ENCODE assay signal across 9 cellular contexts in genomic region chr5:6379246-6379645, GRCh38. TPM values are rescaled to one million over a fixed set of nuclear protein-coding genes. Genes with fewer than 3 reads are reported as not detected.
DNase-seq lines count a peak whose midpoint lies in the region; ATAC-seq, FAIRE-seq and TF ChIP-seq lines count a peak whose summit lies in the region.
"Had no signal": no experiment of that assay in that cellular context is flagged by ENCODE, and none has a peak within 500 bp of the region (broad histone marks: within the 10 kb centered on the region; RNA-seq: fewer than 3 reads in every experiment).

No MANE protein-coding gene starts in this region.

- no peak for ATAC-seq in CD8-positive, alpha-beta T cell
- ATAC-seq in GM18502 (IDR thresholded peaks at IDR 0.05; ENCODE audit: poor library complexity, unreplicated experiment), result no peak

- H3K9me3 ChIP-seq in CD8-positive, alpha-beta T cell (ENCODE audit: low read length), result no peaks in the 10 kb centered on the region
- H3K9me3 ChIP-seq in KOPT-K1 (ENCODE audit: insufficient read depth, low read length, poor library complexity, severe bottlenecking) (no peaks in the 10 kb centered on the region), breast epithelium (no peaks in the 10 kb centered on the region), neural progenitor cell (ENCODE audit: low read depth) (no peaks in the 10 kb centered on the region)

- peaks cover 42% of the 10 kb centered on the region for H3K4me1 Mint-ChIP-seq in CD8-positive, alpha-beta T cell (ENCODE audit: low read depth)
- peaks cover 20% of the 10 kb centered on the region for H3K4me1 Mint-ChIP-seq in neural progenitor cell

- H3K36me3 Mint-ChIP-seq in CD8-positive, alpha-beta T cell, result peaks cover 35% of the 10 kb centered on the region
- peaks cover 5% of the 10 kb centered on the region for H3K36me3 Mint-ChIP-seq in neural progenitor cell

- H3K27ac Mint-ChIP-seq in CD8-positive, alpha-beta T cell, result peak overlapping the region; percentile 98
- no peak overlapping the region for H3K27ac Mint-ChIP-seq in neural progenitor cell

- CTCF ChIA-PET in CD8-positive, alpha-beta T cell (lab: Charles Lee), result no interaction called here

- peaks cover 21% of the 10 kb centered on the region for H3K36me3 ChIP-seq in CD8-positive, alpha-beta T cell (ENCODE audit: insufficient read depth, low read length)
- H3K36me3 ChIP-seq in KOPT-K1 (ENCODE audit: insufficient read depth, low read length) (peaks cover 29% of the 10 kb centered on the region), breast epithelium (no peaks in the 10 kb centered on the region), neural progenitor cell (peaks cover 8% of the 10 kb centered on the region)

- H3K9me3 Mint-ChIP-seq in CD8-positive, alpha-beta T cell, result no peaks in the 10 kb centered on the region
- no peaks in the 10 kb centered on the region for H3K9me3 Mint-ChIP-seq in neural progenitor cell

- peak in 1 of 7 experiments; percentile 43 for DNase-seq in CD8-positive, alpha-beta T cell
- DNase-seq in breast epithelium (ENCODE audit: low spot score in 2 of 2), result no peak
- DNase-seq in neural progenitor cell (ENCODE audit: low spot score), result no peak
- DNase-seq in GM12892 (ENCODE audit: insufficient read length), result no peak
- DNase-seq in activated CD8-positive, alpha-beta memory T cell treated with anti-CD3 and anti-CD28 coated beads for 24 hours, result no peak
- no peak for DNase-seq in cerebellum (ENCODE audit: low spot score)
- DNase-seq: stimulated activated CD4-positive, alpha-beta T cell treated with anti-CD3 and anti-CD28 coated beads, Interleukin-4, amount 100 ng/mL, for 24 hours had no signal

- POLR2A ChIA-PET in CD8-positive, alpha-beta T cell (lab: Charles Lee), result interaction anchor here (1.3 to 1.4 kb wide), 2 partner anchors 17 to 19 kb away, joined by 7 read pairs; no protein-coding TSS in a partner anchor

- peak overlapping the region; percentile 56 for H3K4me3 ChIP-seq in CD8-positive, alpha-beta T cell (ENCODE audit: low read depth, low read length)
- peak overlapping the region in 2 of 3 donors; percentile 99 for H3K4me3 ChIP-seq in breast epithelium
- H3K4me3 ChIP-seq in neural progenitor cell, result peak overlapping the region; percentile 87

- H3K4me1 ChIP-seq in CD8-positive, alpha-beta T cell (ENCODE audit: insufficient read depth, low read length), result peaks cover 31% of the 10 kb centered on the region
- peaks cover 0 to 4% of the 10 kb centered on the region in 2 donors for H3K4me1 ChIP-seq in breast epithelium
- peaks cover 12% of the 10 kb centered on the region for H3K4me1 ChIP-seq in neural progenitor cell

- no peak for FAIRE-seq in GM12892 (lab: Jason Lieb, UNC)

- TF ChIP-seq CTCF in CD8-positive, alpha-beta T cell (IDR thresholded peaks at IDR 0.05), result no peak
- TF ChIP-seq CTCF in breast epithelium (IDR thresholded peaks at IDR 0.05), result no peak
- no peak for TF ChIP-seq CTCF in neural progenitor cell (IDR thresholded peaks at IDR 0.05)

- peak overlapping the region; percentile 99 for H3K4me3 Mint-ChIP-seq in CD8-positive, alpha-beta T cell
- H3K4me3 Mint-ChIP-seq in neural progenitor cell, result peak overlapping the region; percentile 98

- peak overlapping the region; percentile 87 for H3K4me2 ChIP-seq in neural progenitor cell

- H2AFZ ChIP-seq in neural progenitor cell (replicated peaks), result peak overlapping the region; percentile 87

- no peak for TF ChIP-seq POLR2A in breast epithelium (IDR thresholded peaks at IDR 0.05)
- no peak for TF ChIP-seq POLR2A in GM12892 (IDR thresholded peaks at IDR 0.05; ENCODE audit: low read depth, low read length)

- no peak overlapping the region for H3K27ac ChIP-seq in CD8-positive, alpha-beta T cell (ENCODE audit: low read depth, low read length)
- H3K27ac ChIP-seq in KOPT-K1 (ENCODE audit: low read depth, low read length, poor library complexity, severe bottlenecking), result peak overlapping the region; percentile 81
- H3K27ac ChIP-seq in breast epithelium, result no peak overlapping the region
- no peak overlapping the region for H3K27ac ChIP-seq in neural progenitor cell

- H3K27me3 Mint-ChIP-seq in CD8-positive, alpha-beta T cell (ENCODE audit: low read depth), result no peaks in the 10 kb centered on the region
- peaks cover 2% of the 10 kb centered on the region for H3K27me3 Mint-ChIP-seq in neural progenitor cell (ENCODE audit: insufficient read depth, low read depth)

- intact Hi-C loops in CD8-positive, alpha-beta T cell (cut with DNase I, micrococcal nuclease), result loop anchor here (2.0 to 10.0 kb wide), 6 partner anchors 334 to 1488 kb away; partner anchors contain the start of genes FASTKD3 (in 1 of the 2), MTRR (in 1 of the 2) and TENT4A (in 1 of the 2)
- intact Hi-C loops in breast epithelium (cut with DNase I; ENCODE audit: low total_unique reads), result no loop called here

- H3F3A ChIP-seq in neural progenitor cell (ENCODE audit: low read depth), result no peaks in the 10 kb centered on the region

- no peaks in the 10 kb centered on the region for H3K27me3 ChIP-seq in CD8-positive, alpha-beta T cell (ENCODE audit: insufficient read depth, low read length)
- H3K27me3 ChIP-seq in breast epithelium, result no peaks in the 10 kb centered on the region
- H3K27me3 ChIP-seq in neural progenitor cell, result no peaks in the 10 kb centered on the region

- H4K20me1 ChIP-seq in neural progenitor cell (ENCODE audit: low read depth), result peaks cover 16% of the 10 kb centered on the region

- H3K9ac ChIP-seq in neural progenitor cell, result no peak overlapping the region

- H3K79me2 ChIP-seq in neural progenitor cell (ENCODE audit: low read depth), result peaks cover 26% of the 10 kb centered on the region

RNA-seq across cellular contexts. Expression of gene MED10, which starts 0.9 kb away (rescaled TPM):
- 100 to 1,000 TPM; 110 to 112 TPM for total RNA-seq in CD8-positive, alpha-beta T cell
- total RNA-seq in breast epithelium, result 10 to 100 TPM; 25.6 to 29.9 (median 25.9) TPM
- total RNA-seq in neural progenitor cell (ENCODE audit: low replicate concordance), result 16.6 and 23.5 TPM in 2 replicates
- 40.3 TPM for polyA plus RNA-seq in GM12892 (2012; ENCODE audit: missing spikeins)
- 14.2 TPM for total RNA-seq in cerebellum
